24 cellular contexts compared by ENCODE assay signal in the genomic region with DNA sequence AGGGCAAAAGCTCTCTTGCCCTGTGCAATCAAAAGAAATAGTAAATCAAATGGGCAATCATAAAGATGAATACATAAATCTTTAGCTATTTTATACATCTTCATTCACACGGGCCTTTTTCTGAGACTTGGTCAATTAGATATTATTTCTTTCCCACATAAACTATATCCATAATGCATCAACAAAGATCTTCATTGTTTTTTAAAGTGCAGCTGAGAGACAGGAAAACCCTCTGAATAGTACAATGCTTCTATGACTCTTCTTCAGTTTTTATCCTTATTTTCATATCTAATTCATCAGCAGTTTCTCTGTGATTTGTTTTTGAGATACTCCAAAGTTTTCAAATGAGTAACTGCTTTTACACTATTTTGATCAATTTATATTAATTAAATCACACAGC.
"Had no signal": no experiment of that assay in that cellular context is flagged by ENCODE, and none has a peak within 500 bp of the region (broad histone marks: within the 10 kb centered on the region; RNA-seq: fewer than 3 reads in every experiment).

No MANE protein-coding gene starts in this region.

- H3K9me3 ChIP-seq: lower lobe of right lung, mucosa of descending colon, prostate gland, right atrium auricular region, spleen, tibial artery had no signal

- H3K4me3 Mint-ChIP-seq: activated CD4-positive, alpha-beta T cell treated with anti-CD3 and anti-CD28 coated beads, Interleukin-2, amount 10 ng/mL, durations not matched to agents 7 days and 5 days; activated CD8-positive, alpha-beta memory T cell treated with anti-CD3 and anti-CD28 coated beads, Interleukin-2, amount 10 ng/mL, durations not matched to agents 7 days and 5 days; activated CD8-positive, alpha-beta T cell treated with anti-CD3 and anti-CD28 coated beads for 36 hours; activated naive CD8-positive, alpha-beta T cell treated with anti-CD3 and anti-CD28 coated beads, Interleukin-2, amount 10 ng/mL, durations not matched to agents 7 days and 5 days; nephron progenitor cell; stimulated activated naive CD8-positive, alpha-beta T cell treated with anti-CD3 and anti-CD28 coated beads, Interleukin-15, Interleukin-2, amounts not matched to agents 100 ng/mL and 50 ng/mL, for 24 hours; T-helper 2 cell treated with Interferon-gamma antibody and Interleukin-4, amounts not matched to agents 5 μg/mL and 100 μg/mL, for 36 hours had no signal

- H3K4me3 ChIP-seq: coronary artery, lower lobe of right lung, mucosa of descending colon, prostate gland, right atrium auricular region, spleen, tibial artery had no signal

- H3K27me3 ChIP-seq: right atrium auricular region, spleen, tibial artery had no signal

- H3K9me3 Mint-ChIP-seq: activated CD4-positive, alpha-beta T cell treated with anti-CD3 and anti-CD28 coated beads, Interleukin-2, amount 10 ng/mL, durations not matched to agents 7 days and 5 days; activated CD8-positive, alpha-beta T cell treated with anti-CD3 and anti-CD28 coated beads for 36 hours; activated naive CD8-positive, alpha-beta T cell treated with anti-CD3 and anti-CD28 coated beads, Interleukin-2, amount 10 ng/mL, durations not matched to agents 7 days and 5 days; nephron progenitor cell; stimulated activated naive CD8-positive, alpha-beta T cell treated with anti-CD3 and anti-CD28 coated beads, Interleukin-15, Interleukin-2, amounts not matched to agents 100 ng/mL and 50 ng/mL, for 24 hours; T-helper 2 cell treated with Interferon-gamma antibody and Interleukin-4, amounts not matched to agents 5 μg/mL and 100 μg/mL, for 36 hours had no signal

- H3K27me3 Mint-ChIP-seq: activated CD4-positive, alpha-beta T cell treated with anti-CD3 and anti-CD28 coated beads, Interleukin-2, amount 10 ng/mL, durations not matched to agents 7 days and 5 days; activated CD8-positive, alpha-beta memory T cell treated with anti-CD3 and anti-CD28 coated beads, Interleukin-2, amount 10 ng/mL, durations not matched to agents 7 days and 5 days; activated CD8-positive, alpha-beta T cell treated with anti-CD3 and anti-CD28 coated beads for 36 hours; activated naive CD8-positive, alpha-beta T cell treated with anti-CD3 and anti-CD28 coated beads, Interleukin-2, amount 10 ng/mL, durations not matched to agents 7 days and 5 days; stimulated activated naive CD8-positive, alpha-beta T cell treated with anti-CD3 and anti-CD28 coated beads, Interleukin-15, Interleukin-2, amounts not matched to agents 100 ng/mL and 50 ng/mL, for 24 hours had no signal

- DNase-seq: activated CD4-positive, alpha-beta T cell treated with anti-CD3 and anti-CD28 coated beads, Interleukin-2, amount 10 ng/mL, durations not matched to agents 7 days and 5 days; activated CD4-positive, CD25-positive, alpha-beta regulatory T cell treated with anti-CD3 and anti-CD28 coated beads, Interleukin-2, amount 50 U/mL, for 72 hours; activated CD8-positive, alpha-beta memory T cell treated with anti-CD3 and anti-CD28 coated beads, Interleukin-2, amount 10 ng/mL, durations not matched to agents 7 days and 5 days; activated CD8-positive, alpha-beta T cell treated with anti-CD3 and anti-CD28 coated beads for 36 hours; activated naive CD4-positive, alpha-beta T cell; activated naive CD8-positive, alpha-beta T cell treated with anti-CD3 and anti-CD28 coated beads, Interleukin-2, amount 10 ng/mL, durations not matched to agents 7 days and 5 days; activated T-cell treated with anti-CD3 and anti-CD28 coated beads for 4 hours; amygdala; cerebellar nuclear complex; erythroblast; lower lobe of right lung; mucosa of descending colon; nephron progenitor cell; spleen; stimulated activated CD4-positive, alpha-beta T cell treated with anti-CD3 and anti-CD28 coated beads, Interleukin-4, amount 100 ng/mL, for 1 hour; substantia nigra; SW 1271; tibial artery; WERI-Rb-1 had no signal

- H3K27ac Mint-ChIP-seq: activated CD4-positive, alpha-beta T cell treated with anti-CD3 and anti-CD28 coated beads, Interleukin-2, amount 10 ng/mL, durations not matched to agents 7 days and 5 days; activated CD8-positive, alpha-beta memory T cell treated with anti-CD3 and anti-CD28 coated beads, Interleukin-2, amount 10 ng/mL, durations not matched to agents 7 days and 5 days; activated CD8-positive, alpha-beta T cell treated with anti-CD3 and anti-CD28 coated beads for 36 hours; activated naive CD8-positive, alpha-beta T cell treated with anti-CD3 and anti-CD28 coated beads, Interleukin-2, amount 10 ng/mL, durations not matched to agents 7 days and 5 days; stimulated activated naive CD8-positive, alpha-beta T cell treated with anti-CD3 and anti-CD28 coated beads, Interleukin-15, Interleukin-2, amounts not matched to agents 100 ng/mL and 50 ng/mL, for 24 hours had no signal

- H3K27ac ChIP-seq: coronary artery, lower lobe of right lung, right atrium auricular region, spleen, tibial artery, WERI-Rb-1 had no signal

- ATAC-seq: activated CD8-positive, alpha-beta memory T cell treated with anti-CD3 and anti-CD28 coated beads, Interleukin-2, amount 10 ng/mL, durations not matched to agents 7 days and 5 days; activated CD8-positive, alpha-beta T cell treated with anti-CD3 and anti-CD28 coated beads for 36 hours; mucosa of descending colon had no signal

- H3K36me3 ChIP-seq: right atrium auricular region, WERI-Rb-1 had no signal

- H3K4me1 Mint-ChIP-seq: nephron progenitor cell had no signal
